Comparison of ENCODE assay signal across 1 cellular context in the genomic region with DNA sequence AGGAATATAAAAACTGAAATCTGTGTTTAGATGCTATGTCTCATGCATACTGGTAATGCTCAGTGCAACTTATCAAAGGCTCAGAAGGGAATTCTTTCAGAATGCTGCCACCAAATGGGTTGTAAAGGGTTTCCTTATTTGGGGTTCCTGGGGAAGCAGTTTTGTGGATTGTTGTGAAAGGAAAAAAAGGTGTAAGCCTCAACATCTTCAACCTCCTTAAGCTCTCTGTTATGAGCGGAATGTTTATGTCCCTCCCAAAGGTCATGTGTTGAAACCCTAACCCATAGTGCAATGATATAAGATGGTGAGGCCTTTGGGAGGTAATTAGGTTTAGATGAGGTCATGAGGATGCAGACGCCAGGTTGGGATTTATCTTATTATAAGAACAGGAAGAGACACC.
TF ChIP-seq lines count a peak whose summit lies in the region.

No MANE protein-coding gene starts in this region.

TF ChIP-seq in H1, 55 proteins besides CTCF, POLR2A, EP300 and RAD21:
- TF ChIP-seq SP2 (IDR thresholded peaks at IDR 0.05; ENCODE audit: low read length) = no peak
- TF ChIP-seq SRF (IDR thresholded peaks at IDR 0.05; ENCODE audit: low read depth, low read length) = peak; percentile 50; the same call in 1 of the 2 replicates
TF ChIP-seq in H1: peak in this region for 1.
